In the genomic region with DNA sequence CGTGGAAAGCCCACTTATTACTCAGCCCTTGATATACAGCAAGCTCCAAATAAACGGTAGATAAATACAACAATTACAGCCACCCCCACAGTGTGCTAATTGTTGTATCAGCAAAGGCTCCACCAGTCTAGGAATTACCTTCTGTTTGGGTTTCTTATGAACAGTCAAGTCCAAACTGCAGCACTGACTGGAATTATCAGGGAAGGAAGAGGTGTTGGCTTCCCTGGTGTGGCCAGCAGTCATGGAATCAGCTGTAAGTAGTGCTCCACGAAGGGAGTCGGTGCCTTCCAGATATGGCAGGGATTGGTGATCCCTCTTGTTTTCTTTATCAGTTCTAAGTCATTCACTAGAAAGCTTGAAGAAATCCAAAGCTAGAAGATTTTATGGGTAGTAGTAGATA, we compare ENCODE assay signal across 7 cellular contexts.
"Had no signal": no experiment of that assay in that cellular context is flagged by ENCODE, and none has a peak within 500 bp of the region (broad histone marks: within the 10 kb centered on the region; RNA-seq: fewer than 3 reads in every experiment).

No MANE protein-coding gene starts in this region.

- H3K27ac Mint-ChIP-seq: GM23338, H9 had no signal

- H2AFZ ChIP-seq: GM23338 had no signal

- FAIRE-seq: H1, H54, HTR-8/SVneo, K562 had no signal

- H3K4me1 Mint-ChIP-seq: H9 had no signal

- ATAC-seq: GM23338, K562 had no signal

- H3K4me2 ChIP-seq: GM23338 had no signal

- H3K4me3 Mint-ChIP-seq: GM23338, H9 had no signal

- H3K4me3 ChIP-seq: GM23338, K562 had no signal

- DNase-seq: H9, HCEC 1CT had no signal
